ENCODE assay signal across 8 cellular contexts in genomic region chr18:42298744-42299685, GRCh38.
A peak's percentile ranks its signal among the peaks of the same experiment; 100 is the strongest.
DNase-seq lines count a peak whose midpoint lies in the region; ATAC-seq and TF ChIP-seq lines count a peak whose summit lies in the region.

No MANE protein-coding gene starts in this region.

- H3K9me3 ChIP-seq in lung (ENCODE audit: control insufficient read depth in 2 of 2, insufficient read depth in 1 of 2, low read length in 1 of 2), result no peaks in the 10 kb centered on the region

- no peaks in the 10 kb centered on the region for H3K27me3 ChIP-seq in lung (ENCODE audit: control insufficient read depth, insufficient read depth)

- peak; percentile 87 for ATAC-seq in GM19324 (IDR thresholded peaks at IDR 0.05; ENCODE audit: low FRiP score, unreplicated experiment)
- ATAC-seq in HG03432 (IDR thresholded peaks at IDR 0.05; ENCODE audit: unreplicated experiment), result peak; percentile 94
- peak; percentile 55 for ATAC-seq in lung (ENCODE audit: insufficient read depth, low FRiP score)

- no peaks in the 10 kb centered on the region for H3K4me1 ChIP-seq in lung (ENCODE audit: control insufficient read depth in 2 of 2, insufficient read depth in 2 of 2, low read length in 2 of 2)

- DNase-seq in CD1c-positive myeloid dendritic cell (ENCODE audit: extremely low spot score), result peak; percentile 67
- DNase-seq in NCI-H460 (ENCODE audit: extremely low read depth, low read depth), result peak; percentile 56
- DNase-seq in activated CD4-positive, alpha-beta T cell treated with anti-CD3 and anti-CD28 coated beads, Interleukin-2, amount 10 ng/mL, durations not matched to agents 24 days and 14 days, result peak; percentile 86
- peak; percentile 55 to 65 for DNase-seq in dermis microvascular lymphatic vessel endothelial cell (ENCODE audit: low read depth in 2 of 2)
- peak; percentile 64 for DNase-seq in lung (ENCODE audit: low spot score)
- peak; percentile 16 for DNase-seq in stimulated activated CD8-positive, alpha-beta memory T cell treated with anti-CD3 and anti-CD28 coated beads, Interleukin-15, amount 100 ng/mL, for 1 hour (ENCODE audit: low read depth)

- H3K36me3 ChIP-seq in lung (ENCODE audit: control insufficient read depth in 2 of 2, insufficient read depth in 2 of 2, low read length in 2 of 2), result no peaks in the 10 kb centered on the region

- WGBS in lung, 2 donors, result 42 to 48% methylated on average over 15 of the region's 15 CpGs

- TF ChIP-seq CTCF in lung (IDR thresholded peaks at IDR 0.05; ENCODE audit: control extremely low read depth, extremely low read depth), result peak; percentile 85

- H3K27ac Mint-ChIP-seq in activated CD4-positive, alpha-beta T cell treated with anti-CD3 and anti-CD28 coated beads, Interleukin-2, amount 10 ng/mL, durations not matched to agents 24 days and 14 days, result no peak overlapping the region

- no peaks in the 10 kb centered on the region for H3K36me3 Mint-ChIP-seq in activated CD4-positive, alpha-beta T cell treated with anti-CD3 and anti-CD28 coated beads, Interleukin-2, amount 10 ng/mL, durations not matched to agents 24 days and 14 days (ENCODE audit: low read depth)

- intact Hi-C loops in activated CD4-positive, alpha-beta T cell treated with anti-CD3 and anti-CD28 coated beads, Interleukin-2, amount 10 ng/mL, durations not matched to agents 24 days and 14 days (cut with micrococcal nuclease), result loop anchor here (1.0 to 5.0 kb wide), 2 partner anchors 187 to 246 kb away; no protein-coding TSS in a partner anchor

- H3K4me3 ChIP-seq in lung, result no peak overlapping the region

- no peaks in the 10 kb centered on the region for H3K27me3 Mint-ChIP-seq in activated CD4-positive, alpha-beta T cell treated with anti-CD3 and anti-CD28 coated beads, Interleukin-2, amount 10 ng/mL, durations not matched to agents 24 days and 14 days

- H3K4me1 Mint-ChIP-seq in activated CD4-positive, alpha-beta T cell treated with anti-CD3 and anti-CD28 coated beads, Interleukin-2, amount 10 ng/mL, durations not matched to agents 24 days and 14 days, result no peaks in the 10 kb centered on the region

- no peaks in the 10 kb centered on the region for H3K9me3 Mint-ChIP-seq in activated CD4-positive, alpha-beta T cell treated with anti-CD3 and anti-CD28 coated beads, Interleukin-2, amount 10 ng/mL, durations not matched to agents 24 days and 14 days

- no peak overlapping the region for H3K27ac ChIP-seq in lung (ENCODE audit: low read depth in 1 of 2, low read length in 1 of 2)

- no peak overlapping the region for H3K4me3 Mint-ChIP-seq in activated CD4-positive, alpha-beta T cell treated with anti-CD3 and anti-CD28 coated beads, Interleukin-2, amount 10 ng/mL, durations not matched to agents 24 days and 14 days

Comparison
In these comparisons a context has a peak if more than half of its experiments do, and no peak if none do; other contexts are left out.
1. DNase-seq: peak in every context shown above with its lines; median percentile 86 in activated CD4-positive, alpha-beta T cell treated with anti-CD3 and anti-CD28 coated beads, Interleukin-2, amount 10 ng/mL, durations not matched to agents 24 days and 14 days; 67 in CD1c-positive myeloid dendritic cell; 64 in lung; 60 in dermis microvascular lymphatic vessel endothelial cell; 56 in NCI-H460; 16 in stimulated activated CD8-positive, alpha-beta memory T cell treated with anti-CD3 and anti-CD28 coated beads, Interleukin-15, amount 100 ng/mL, for 1 hour.